8 cellular contexts compared by ENCODE assay signal in genomic region chr10:110641256-110641655, GRCh38. TPM values are rescaled to one million over a fixed set of nuclear protein-coding genes. Genes with fewer than 3 reads are reported as not detected.
DNase-seq lines count a peak whose midpoint lies in the region; ATAC-seq, FAIRE-seq and TF ChIP-seq lines count a peak whose summit lies in the region.

No MANE protein-coding gene starts in this region.

- peak; percentile 79 for FAIRE-seq in keratinocyte (lab: Jason Lieb, UNC)

- TF ChIP-seq CTCF in NB4 (IDR thresholded peaks at IDR 0.05; ENCODE audit: low read depth, low read length): no peak
- TF ChIP-seq CTCF in keratinocyte (optimal IDR thresholded peaks at IDR 0.05 in 1 of 3, IDR thresholded peaks at IDR 0.05 in 1 of 3, conservative IDR thresholded peaks at IDR 0.05 in 1 of 3; ENCODE audit: extremely low read depth in 1 of 3, insufficient read depth in 2 of 3, low read length in 3 of 3): no peak

- DNase-seq in NB4 (ENCODE audit: low read depth) (peak; percentile 45), keratinocyte (ENCODE audit: low read depth, low spot score) (no peak), Ammon's horn (ENCODE audit: low spot score) (no peak), SW 1271 (lab: John Stamatoyannopoulos, UW) (no peak)
- peak; percentile 64 to 67 for DNase-seq in activated T-cell treated with anti-CD3 and anti-CD28 coated beads, Interleukin-2, amount 50 U/mL, for 48 hours

- no peak overlapping the region for H3K27ac ChIP-seq in keratinocyte (ENCODE audit: control insufficient read depth, insufficient read depth, low read length)

- H4K20me1 ChIP-seq in keratinocyte (ENCODE audit: control insufficient read depth, extremely low read depth, insufficient read depth, low read length): no peaks in the 10 kb centered on the region

- no peak overlapping the region for H3K4me2 ChIP-seq in keratinocyte (ENCODE audit: control insufficient read depth, extremely low read depth, insufficient read depth, low read depth, low read length)

- no peaks in the 10 kb centered on the region for H3K36me3 ChIP-seq in keratinocyte (ENCODE audit: control insufficient read depth in 2 of 2, extremely low read depth in 1 of 2, insufficient read depth in 2 of 2, low read length in 2 of 2)

- ATAC-seq in GM18909 (IDR thresholded peaks at IDR 0.05; ENCODE audit: poor library complexity, unreplicated experiment): peak; percentile 54
- no peak for ATAC-seq in GM21528 (IDR thresholded peaks at IDR 0.05; ENCODE audit: low FRiP score, unreplicated experiment)
- no peak for ATAC-seq in HG03097 (IDR thresholded peaks at IDR 0.05; ENCODE audit: low FRiP score, unreplicated experiment)

- H3K4me1 ChIP-seq in keratinocyte (ENCODE audit: control insufficient read depth, extremely low read depth, insufficient read depth, low read length): peaks cover 7% of the 10 kb centered on the region

- no peak overlapping the region for H3K4me3 ChIP-seq in NB4 (ENCODE audit: low read depth, low read length)
- H3K4me3 ChIP-seq in keratinocyte (ENCODE audit: control insufficient read depth in 2 of 3, extremely low read depth in 1 of 3, insufficient read depth in 2 of 3, low read depth in 1 of 3, low read length in 3 of 3): no peak overlapping the region

- no peaks in the 10 kb centered on the region for H3K9me3 ChIP-seq in keratinocyte (ENCODE audit: control insufficient read depth, low read depth, low read length)

- no peaks in the 10 kb centered on the region for H3K79me2 ChIP-seq in keratinocyte (ENCODE audit: control insufficient read depth, insufficient read depth, low read length)

- H3K9ac ChIP-seq in keratinocyte (ENCODE audit: control insufficient read depth, extremely low read depth, insufficient read depth, low read length): no peak overlapping the region

- dilution Hi-C loops in keratinocyte (cut with MboI; ENCODE audit: extremely low pct_ligation_motif_present, low sequenced_read_pairs): no loop called here

- H3K27me3 ChIP-seq in keratinocyte (ENCODE audit: control insufficient read depth, extremely low read depth, insufficient read depth, low read length): peaks cover 33% of the 10 kb centered on the region

- no peak overlapping the region for H2AFZ ChIP-seq in keratinocyte (ENCODE audit: control insufficient read depth, low read length)

- TF ChIP-seq POLR2A in NB4 (IDR thresholded peaks at IDR 0.05; ENCODE audit: extremely low read depth, insufficient read length): no peak

- H3K9me1 ChIP-seq in keratinocyte (ENCODE audit: control insufficient read depth, extremely low read depth, insufficient read depth, low read length): no peaks in the 10 kb centered on the region

RNA-seq across cellular contexts. Expression of gene RBM20, which starts 2.9 kb away (rescaled TPM):
- 0.01 to 0.04 TPM (median 0.01 TPM) in 3 replicates for polyA plus RNA-seq in keratinocyte
- polyA plus RNA-seq in keratinocyte (2011; ENCODE audit: low read depth): not detected
- polyA plus RNA-seq in keratinocyte (2011; cell fraction: cytosol; rRNA removed): 0.01 TPM in 1 of 2 replicates, not detected in the other
- 0.08 and 0.15 TPM in 2 replicates for polyA plus RNA-seq in keratinocyte (2011; cell fraction: nucleus; rRNA removed)
- polyA plus RNA-seq in keratinocyte (2012; ENCODE audit: low replicate concordance): 0.02 TPM in 1 of 2 replicates, not detected in the other
- polyA minus RNA-seq in keratinocyte: not detected in 3 replicates
- polyA minus RNA-seq in keratinocyte (2011; cell fraction: cytosol; rRNA and poly(A)+ RNA removed): not detected
- polyA minus RNA-seq in keratinocyte (2011; cell fraction: nucleus; rRNA and poly(A)+ RNA removed): not detected in 2 replicates

Comparison
In these comparisons a context has a peak if more than half of its experiments do, and no peak if none do; other contexts are left out.
1. DNase-seq: peak in NB4 (single experiment) and activated T-cell treated with anti-CD3 and anti-CD28 coated beads, Interleukin-2, amount 50 U/mL, for 48 hours (2 of 2); none in keratinocyte (single experiment), Ammon's horn (single experiment) and SW 1271 (0 of 2).